In the genomic region with DNA sequence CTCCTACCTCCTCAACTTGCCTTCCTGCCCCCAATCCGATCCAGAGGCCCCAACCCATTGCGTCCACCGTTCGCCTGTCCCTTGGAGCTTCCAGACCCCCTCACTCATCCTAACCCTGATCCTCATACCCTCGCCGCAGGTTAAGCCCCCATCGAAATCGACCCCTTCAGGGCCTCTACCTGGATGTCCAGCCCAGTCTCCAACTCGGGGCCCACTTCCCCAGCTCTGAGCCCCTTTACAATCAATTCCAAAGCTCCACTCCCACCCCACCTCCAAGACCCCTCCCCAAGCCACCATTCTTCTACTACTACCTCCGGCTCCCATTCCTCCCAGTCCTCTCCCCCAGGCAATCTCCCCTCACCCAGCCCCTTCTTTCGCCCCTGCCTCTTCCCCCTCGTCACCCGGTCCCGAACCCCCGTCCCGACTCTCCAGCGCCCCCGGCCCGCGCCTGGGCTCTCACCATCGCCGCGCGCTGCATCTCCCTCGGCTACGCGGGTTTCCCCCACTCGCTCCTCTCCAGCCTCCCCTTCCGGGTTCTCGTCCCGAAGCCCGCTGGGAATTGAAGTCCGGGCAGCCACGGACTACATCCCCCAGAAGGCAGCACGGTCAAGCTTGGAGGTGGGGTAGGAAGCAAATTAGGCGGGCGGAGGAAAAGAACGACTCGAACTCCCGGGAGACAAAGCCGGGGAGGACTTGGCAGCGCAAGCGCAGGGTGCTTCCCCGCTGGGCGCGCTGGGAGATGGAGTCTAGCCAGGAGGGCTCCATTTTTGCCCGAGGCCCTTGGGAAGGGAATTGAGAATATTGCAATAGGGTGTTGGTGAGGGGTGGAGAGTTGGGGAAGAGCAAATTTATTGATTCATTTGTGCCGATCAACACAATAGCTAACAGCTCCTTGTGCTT, we compare ENCODE assay signal across 8 cellular contexts. TPM values are rescaled to one million over a fixed set of nuclear protein-coding genes. Genes with fewer than 3 reads are reported as not detected.
DNase-seq lines count a peak whose midpoint lies in the region; ATAC-seq and TF ChIP-seq lines count a peak whose summit lies in the region.

A gene with protein sequence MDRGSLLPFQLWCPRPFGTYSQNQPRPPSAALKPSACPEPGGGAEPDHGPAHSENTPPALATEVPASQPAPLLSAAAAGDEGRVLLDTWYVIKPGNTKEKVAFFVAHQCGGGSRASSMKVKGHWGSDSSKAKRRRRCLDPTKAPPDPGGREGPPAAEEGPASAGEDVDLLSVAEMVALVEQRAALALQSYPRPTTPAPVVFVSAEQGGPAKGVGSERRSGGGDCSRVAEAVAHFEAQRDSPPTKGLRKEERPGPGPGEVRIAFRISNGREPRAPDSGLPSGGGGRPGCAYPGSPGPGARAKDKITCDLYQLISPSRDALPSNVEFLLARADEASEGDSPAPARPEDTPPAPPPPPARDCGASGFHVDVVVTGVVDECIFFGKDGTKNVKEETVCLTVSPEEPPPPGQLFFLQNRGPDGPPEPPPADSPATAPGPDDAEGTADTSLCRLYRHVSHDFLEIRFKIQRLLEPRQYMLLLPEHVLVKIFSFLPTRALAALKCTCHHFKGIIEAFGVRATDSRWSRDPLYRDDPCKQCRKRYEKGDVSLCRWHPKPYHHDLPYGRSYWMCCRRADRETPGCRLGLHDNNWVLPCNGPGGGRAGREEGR (minus strand): TSS at position 508 of the 900 bp plus-strand sequence. CDS start 17,401 bp downstream, outside the sequence.

- H3K27me3 ChIP-seq in thoracic aorta (replicated peaks; ENCODE audit: insufficient read depth), result no peaks in the 10 kb centered on the region

- ATAC-seq in HG02588 (IDR thresholded peaks at IDR 0.05; ENCODE audit: unreplicated experiment), result peak; percentile 89
- ATAC-seq in omental fat pad (ENCODE audit: low FRiP score), result peak; percentile 99
- peak; percentile 94 for ATAC-seq in thoracic aorta (ENCODE audit: insufficient number of reproducible peaks, low FRiP score, low read depth)

- H3K36me3 Mint-ChIP-seq in activated naive CD8-positive, alpha-beta T cell, result no peaks in the 10 kb centered on the region

- H3K36me3 ChIP-seq in thoracic aorta, result no peaks in the 10 kb centered on the region

- TF ChIP-seq CTCF in GM10266 (IDR thresholded peaks at IDR 0.05; ENCODE audit: control insufficient read depth, insufficient read depth, low read depth, missing control alignments) (peak; percentile 50), omental fat pad (IDR thresholded peaks at IDR 0.05) (no peak), thoracic aorta (IDR thresholded peaks at IDR 0.05) (no peak)

- H3K27ac ChIP-seq in thoracic aorta, result peak within 1 kb of the TSS in 1 of 2 donors; percentile 70

- H3K9me3 Mint-ChIP-seq in activated naive CD8-positive, alpha-beta T cell (ENCODE audit: low read depth), result no peaks in the 10 kb centered on the region

- peak within 1 kb of the TSS; percentile 88 for H3K27ac Mint-ChIP-seq in activated naive CD8-positive, alpha-beta T cell

- H3K9me3 ChIP-seq in thoracic aorta, result no peaks in the 10 kb centered on the region

- no peaks in the 10 kb centered on the region for H3K27me3 Mint-ChIP-seq in activated naive CD8-positive, alpha-beta T cell

- DNase-seq in GM10266 (ENCODE audit: extremely low spot score) (peak; percentile 96), NCI-H1105 (lab: John Stamatoyannopoulos, UW) (peak; percentile 99), SKM-1 treated with dmso at 0.1 percent for 144 hours (lab: John Stamatoyannopoulos, UW; ENCODE audit: unreplicated experiment) (peak; percentile 86), glomerular visceral epithelial cell (ENCODE audit: extremely low spot score) (peak; percentile 98), omental fat pad (ENCODE audit: low spot score) (peak; percentile 87), thoracic aorta (ENCODE audit: low spot score) (peak; percentile 94)

- peak within 1 kb of the TSS; percentile 98 for H3K4me3 Mint-ChIP-seq in activated naive CD8-positive, alpha-beta T cell

- peaks cover 8 to 15% of the 10 kb centered on the region in 2 donors for H3K4me1 ChIP-seq in thoracic aorta (ENCODE audit: control insufficient read depth in 1 of 2, low read depth in 2 of 2)

- H3K4me3 ChIP-seq in thoracic aorta, result peak within 1 kb of the TSS; percentile 95

- peaks cover 36% of the 10 kb centered on the region for H3K4me1 Mint-ChIP-seq in activated naive CD8-positive, alpha-beta T cell (ENCODE audit: low read depth)

RNA-seq across cellular contexts. Expression of the gene that starts here (rescaled TPM):
- total RNA-seq in omental fat pad (1 to 10 TPM; 5.8 to 7.6 (median 6.7) TPM), thoracic aorta (10 to 100 TPM in 1 of 2 donors, 1 to 10 TPM in 1; 9.9 to 15.0 TPM)
